8 cellular contexts compared by ENCODE assay signal in genomic region chr18:70205421-70206397, GRCh38. TPM values are rescaled to one million over a fixed set of nuclear protein-coding genes. Genes with fewer than 3 reads are reported as not detected.
A peak's percentile ranks its signal among the peaks of the same experiment; 100 is the strongest.
DNase-seq lines count a peak whose midpoint lies in the region; ATAC-seq, FAIRE-seq and TF ChIP-seq lines count a peak whose summit lies in the region.

A gene with protein sequence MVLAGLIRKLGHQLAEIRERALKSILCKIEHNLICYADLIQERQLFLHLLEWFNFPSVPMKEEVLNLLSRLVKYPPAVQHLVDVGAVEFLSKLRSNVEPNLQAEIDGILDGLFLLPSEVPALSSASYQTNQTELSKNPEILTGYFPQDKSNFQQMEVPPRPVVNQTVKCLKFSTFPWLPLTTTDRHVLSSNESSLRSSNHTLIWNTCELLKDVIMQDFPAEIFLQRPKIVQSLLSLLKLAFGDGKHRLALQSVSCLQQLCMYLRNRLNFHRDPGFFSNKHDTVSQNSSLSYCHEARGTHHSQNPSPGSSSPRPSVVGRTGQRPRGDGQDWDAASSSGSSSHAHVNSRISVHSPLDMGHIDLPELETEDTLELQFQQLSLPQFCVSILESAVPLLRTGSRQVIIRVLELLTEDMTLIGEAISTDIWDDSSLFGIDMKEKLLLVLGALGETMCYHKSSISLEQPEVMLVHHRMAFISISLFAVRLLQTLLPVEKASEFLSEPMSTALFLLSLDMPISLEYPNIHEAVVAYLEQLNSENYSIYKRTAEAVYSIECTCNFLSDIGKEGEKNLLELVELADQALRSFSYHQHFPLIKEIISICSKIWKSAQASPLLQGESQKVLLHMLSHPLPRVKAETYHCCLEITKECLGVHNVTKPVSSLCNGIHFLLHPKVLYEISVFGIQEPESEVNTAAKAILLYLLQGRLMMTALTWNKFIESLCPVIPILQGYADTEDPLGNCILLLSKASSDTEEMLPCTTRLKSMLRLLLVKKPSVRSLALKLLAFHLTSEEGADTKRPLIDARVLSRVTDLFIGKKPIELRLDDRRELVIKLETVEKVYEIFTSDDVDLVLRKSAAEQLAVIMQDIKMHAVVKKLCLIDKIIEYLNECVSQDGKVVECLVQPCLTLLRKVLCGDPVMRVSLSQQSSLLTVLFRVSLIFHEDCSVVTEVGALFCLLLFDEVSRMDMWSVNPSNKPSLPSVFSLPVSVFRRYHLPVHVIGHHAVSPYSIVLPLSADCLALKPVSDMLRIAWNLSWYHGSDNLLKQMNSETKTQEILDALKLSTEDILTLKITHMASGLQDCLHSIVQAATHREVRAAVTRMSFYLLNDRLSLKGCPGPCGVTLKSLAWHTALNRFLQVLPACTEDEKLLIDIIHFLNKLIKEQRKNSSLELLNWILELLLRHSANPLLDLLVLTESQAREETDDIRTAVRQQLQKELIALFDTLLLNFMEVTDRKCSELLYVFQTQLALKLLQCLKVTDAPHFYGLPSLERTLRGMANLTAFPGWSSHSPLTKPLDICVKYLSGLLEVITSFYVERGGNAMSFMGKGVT (N-terminal part only) (minus strand): TSS chr18:70205687. CDS start chr18:70205658, 29 bp downstream.

- peak; percentile 88 for FAIRE-seq in keratinocyte (lab: Jason Lieb, UNC)

- no peaks in the 10 kb centered on the region for H4K20me1 ChIP-seq in keratinocyte (ENCODE audit: control insufficient read depth, extremely low read depth, insufficient read depth, low read length)

- H3K4me3 ChIP-seq in keratinocyte (ENCODE audit: control insufficient read depth in 2 of 3, extremely low read depth in 1 of 3, insufficient read depth in 2 of 3, low read depth in 1 of 3, low read length in 3 of 3): peak within 1 kb of the TSS; percentile 68 to 88 (median 83)

- dilution Hi-C loops in keratinocyte (cut with MboI; ENCODE audit: extremely low pct_ligation_motif_present, low sequenced_read_pairs): loop anchor here (25.0 kb wide), 1 partner anchor 232 kb away; no protein-coding TSS in a partner anchor

- peak within 1 kb of the TSS; percentile 81 for H3K4me2 ChIP-seq in keratinocyte (ENCODE audit: control insufficient read depth, extremely low read depth, insufficient read depth, low read depth, low read length)

- H3K9ac ChIP-seq in keratinocyte (ENCODE audit: control insufficient read depth, extremely low read depth, insufficient read depth, low read length): peak within 1 kb of the TSS; percentile 87

- ATAC-seq in GM19043 (IDR thresholded peaks at IDR 0.05; ENCODE audit: low read depth, unreplicated experiment) (peak; percentile 94), HG03378 (IDR thresholded peaks at IDR 0.05; ENCODE audit: unreplicated experiment) (peak; percentile 92)

- H3K79me2 ChIP-seq in keratinocyte (ENCODE audit: control insufficient read depth, insufficient read depth, low read length): peaks cover 10% of the 10 kb centered on the region

- no peaks in the 10 kb centered on the region for H3K9me1 ChIP-seq in keratinocyte (ENCODE audit: control insufficient read depth, extremely low read depth, insufficient read depth, low read length)

- peak within 1 kb of the TSS; percentile 99 for H2AFZ ChIP-seq in keratinocyte (ENCODE audit: control insufficient read depth, low read length)

- H3K4me1 ChIP-seq in keratinocyte (ENCODE audit: control insufficient read depth, extremely low read depth, insufficient read depth, low read length): peaks cover 7% of the 10 kb centered on the region

- peaks cover 0 to 2% of the 10 kb centered on the region in 2 experiments for H3K36me3 ChIP-seq in keratinocyte (ENCODE audit: control insufficient read depth in 2 of 2, extremely low read depth in 1 of 2, insufficient read depth in 2 of 2, low read length in 2 of 2)

- no peaks in the 10 kb centered on the region for H3K27me3 ChIP-seq in keratinocyte (ENCODE audit: control insufficient read depth, extremely low read depth, insufficient read depth, low read length)

- TF ChIP-seq CTCF in AG09319 (IDR thresholded peaks at IDR 0.05; ENCODE audit: low read depth, low read length): no peak
- TF ChIP-seq CTCF in keratinocyte (optimal IDR thresholded peaks at IDR 0.05 in 1 of 3, IDR thresholded peaks at IDR 0.05 in 1 of 3, conservative IDR thresholded peaks at IDR 0.05 in 1 of 3; ENCODE audit: extremely low read depth in 1 of 3, insufficient read depth in 2 of 3, low read length in 3 of 3): no peak

- H3K27ac ChIP-seq in keratinocyte (ENCODE audit: control insufficient read depth, insufficient read depth, low read length): peak within 1 kb of the TSS; percentile 93

- DNase-seq in AG09319 (ENCODE audit: extremely low read depth, low read depth) (peak; percentile 91), NCI-H460 (ENCODE audit: extremely low read depth, low read depth) (peak; percentile 82), cerebellar nuclear complex (lab: John Stamatoyannopoulos, UW) (peak; percentile 53 to 77), keratinocyte (ENCODE audit: low read depth, low spot score) (peak; percentile 13)
- DNase-seq in activated CD4-positive, CD25-positive, alpha-beta regulatory T cell treated with anti-CD3 and anti-CD28 coated beads, Interleukin-2, amount 50 U/mL, for 72 hours: peak; percentile 87
- peak; percentile 79 to 89 for DNase-seq in stimulated activated CD4-positive, alpha-beta T cell treated with anti-CD3 and anti-CD28 coated beads, Interleukin-15, amount 100 ng/mL, for 1 hour (ENCODE audit: low read depth in 1 of 2, low spot score in 1 of 2)

- H3K9me3 ChIP-seq in keratinocyte (ENCODE audit: control insufficient read depth, low read depth, low read length): no peaks in the 10 kb centered on the region

RNA-seq across cellular contexts. Expression of the gene that starts here (rescaled TPM):
- total RNA-seq in NCI-H460 (2014; rRNA removed; shearing (Covaris generic)): 12.0 and 12.6 TPM in 2 replicates
- 18.1 and 20.5 TPM in 2 replicates for polyA plus RNA-seq in NCI-H460 (2014; cell fraction: nucleus; rRNA removed)
- 41.8 to 77.3 TPM (median 49.8 TPM) in 3 replicates for polyA plus RNA-seq in keratinocyte
- polyA plus RNA-seq in keratinocyte (2011; ENCODE audit: low read depth): 32.0 TPM
- polyA plus RNA-seq in keratinocyte (2011; cell fraction: cytosol; rRNA removed): 26.6 and 61.1 TPM in 2 replicates
- polyA plus RNA-seq in keratinocyte (2011; cell fraction: nucleus; rRNA removed): 64.2 and 72.3 TPM in 2 replicates
- 17.3 and 27.5 TPM in 2 replicates for polyA plus RNA-seq in keratinocyte (2012; ENCODE audit: low replicate concordance)
- 23.5 to 81.4 TPM (median 34.6 TPM) in 3 replicates for polyA minus RNA-seq in keratinocyte
- 13.6 TPM for polyA minus RNA-seq in keratinocyte (2011; cell fraction: cytosol; rRNA and poly(A)+ RNA removed)
- polyA minus RNA-seq in keratinocyte (2011; cell fraction: nucleus; rRNA and poly(A)+ RNA removed): 65.8 and 119 TPM in 2 replicates

Comparison
In these comparisons a context has a peak if more than half of its experiments do, and no peak if none do; other contexts are left out.
1. Peak in every context shown above with its lines: DNase-seq, ATAC-seq, H3K4me3 ChIP-seq and H3K27ac ChIP-seq.
2. DNase-seq: peak in every context shown above with its lines; median percentile 91 in AG09319; 87 in activated CD4-positive, CD25-positive, alpha-beta regulatory T cell treated with anti-CD3 and anti-CD28 coated beads, Interleukin-2, amount 50 U/mL, for 72 hours; 84 in stimulated activated CD4-positive, alpha-beta T cell treated with anti-CD3 and anti-CD28 coated beads, Interleukin-15, amount 100 ng/mL, for 1 hour; 82 in NCI-H460; 65 in cerebellar nuclear complex; 13 in keratinocyte.